14 cellular contexts compared by ENCODE assay signal in the genomic region with DNA sequence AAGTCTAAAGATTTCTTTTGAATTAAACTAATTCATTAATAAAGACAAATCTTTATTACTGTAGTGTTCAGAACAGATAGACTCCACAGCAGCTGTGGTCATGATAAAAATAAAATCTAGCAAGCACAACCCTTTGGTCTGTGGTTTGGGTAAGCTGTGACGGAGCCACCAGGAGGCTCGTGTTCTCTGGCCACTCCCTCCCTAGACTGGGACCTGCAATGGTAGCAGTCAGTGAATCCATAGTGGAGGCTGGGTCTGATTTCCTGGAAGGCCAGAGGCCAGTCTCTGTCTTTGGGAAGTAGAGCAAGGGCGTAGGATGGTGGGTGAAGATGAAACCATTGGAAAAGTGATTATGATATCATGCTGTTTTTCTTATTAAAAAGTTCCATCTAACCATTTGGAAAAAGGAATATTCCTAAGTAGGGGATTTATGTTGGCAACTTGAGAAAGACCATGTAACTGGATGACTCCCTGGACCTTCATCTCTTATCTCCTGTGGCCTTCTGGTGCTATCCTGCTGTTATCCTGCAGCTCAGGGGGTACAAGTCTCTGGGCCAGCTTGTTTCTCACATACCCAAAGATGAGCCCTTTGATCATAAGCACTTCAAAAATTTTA. TPM values are rescaled to one million over a fixed set of nuclear protein-coding genes. Genes with fewer than 3 reads are reported as not detected.
DNase-seq lines count a peak whose midpoint lies in the region; ATAC-seq, FAIRE-seq and TF ChIP-seq lines count a peak whose summit lies in the region.
"Had no signal": no experiment of that assay in that cellular context is flagged by ENCODE, and none has a peak within 500 bp of the region (broad histone marks: within the 10 kb centered on the region; RNA-seq: fewer than 3 reads in every experiment).

No MANE protein-coding gene starts in this region.

- CTCF ChIA-PET in K562 (lab: Yijun Ruan, JAX; ENCODE audit: low intra/inter-chr PET ratio), result no interaction called here

- no peaks in the 10 kb centered on the region for H3K9me1 ChIP-seq in K562 (ENCODE audit: control insufficient read depth, insufficient read depth, low read length)

- in situ Hi-C loops in K562 (cut with MboI), result no loop called here

- no peak for TF ChIP-seq CTCF in GM12865 (IDR thresholded peaks at IDR 0.05; ENCODE audit: insufficient read depth, low read depth, low read length, missing control alignments)
- peak in 2 of 3 experiments; percentile 11 to 23; a peak in 3 of 6 replicates for TF ChIP-seq CTCF in K562 (IDR thresholded peaks at IDR 0.05 in 2 of 3, conservative IDR thresholded peaks at IDR 0.05 in 1 of 3; ENCODE audit: insufficient read depth in 2 of 3, low read depth in 1 of 3, low read length in 3 of 3)

- TF ChIP-seq EP300 in K562 (IDR thresholded peaks at IDR 0.05; ENCODE audit: low read length), result peak; percentile 86

- intact Hi-C loops in K562 (cut with micrococcal nuclease), result loop anchor here (1.0 kb wide), 3 partner anchors 15 to 32 kb away; no protein-coding TSS in a partner anchor
- intact Hi-C loops in head of caudate nucleus (cut with DNase I), result no loop called here

- TF ChIP-seq RAD21 in K562 (CRISPR knock-in tag; conservative IDR thresholded peaks at IDR 0.05 in 1 of 2, IDR thresholded peaks at IDR 0.05 in 1 of 2), result peak in 1 of 2 experiments; percentile 44; a peak in 2 of 4 replicates

- peak; percentile 92 for FAIRE-seq in K562 (lab: Jason Lieb, UNC)

- no peak for TF ChIP-seq POLR2A in K562 (conservative IDR thresholded peaks at IDR 0.05)

- 0% methylated on average over 3 of the region's 3 CpGs for WGBS in K562 (ENCODE audit: insufficient coverage, low coverage, missing lambda C conversion rate)

- BruUV-seq in K562 (replicated peaks; lab: Mats Ljungman, UMichigan), result no TSS peak

- H3K36me3 ChIP-seq in K562 (ENCODE audit: control insufficient read depth, insufficient read depth, low read length), result no peaks in the 10 kb centered on the region
- H3K36me3 ChIP-seq: stomach had no signal

- POLR2A ChIA-PET in K562 (lab: Yijun Ruan, JAX), result interaction anchor here (1.3 to 5.6 kb wide), 6 partner anchors 9 to 37 kb away, joined by 3 to 55 read pairs (median 20); partner anchors contain the start of gene TENT5C

- no peak overlapping the region for H3K9ac ChIP-seq in K562 (ENCODE audit: insufficient read depth in 1 of 2, low read depth in 2 of 2, low read length in 2 of 2)

- peak overlapping the region; percentile 24; the same call in 1 of the 3 replicates for H3K27ac ChIP-seq in K562 (ENCODE audit: extremely low read depth, low read depth, low read length)
- H3K27ac ChIP-seq: stomach had no signal

- H3K9me3 ChIP-seq in K562 (replicated peaks; ENCODE audit: control insufficient read depth, insufficient read depth, low read depth, low read length), result no peaks in the 10 kb centered on the region
- H3K9me3 ChIP-seq: stomach had no signal

- peak; percentile 68 for DNase-seq in GM12865 (ENCODE audit: low read depth)
- DNase-seq in K562 (ENCODE audit: extremely low read depth in 1 of 4, low spot score in 3 of 4), result peak; percentile 86 to 92 (median 88)
- no peak for DNase-seq in AG08395 (ENCODE audit: low spot score)
- DNase-seq in head of caudate nucleus, result no peak
- DNase-seq in SKM-1 treated with dmso at 0.1 percent for 144 hours (lab: John Stamatoyannopoulos, UW; ENCODE audit: unreplicated experiment), result no peak
- DNase-seq: activated gamma-delta T cell treated with Interleukin-2 at 50 U/mL for 16 hours; foreskin fibroblast; left cardiac atrium; NCI-H524 treated with DMSO at 0.1 percent for 48 hours; stimulated activated CD4-positive, alpha-beta T cell treated with anti-CD3 and anti-CD28 coated beads, Interleukin-1b, Interleukin-23, amount 100 ng/mL, for 48 hours; stomach had no signal

- peaks cover 32 to 39% of the 10 kb centered on the region in 2 experiments for H3K4me1 ChIP-seq in K562 (replicated peaks in 1 of 2; ENCODE audit: control insufficient read depth in 2 of 2, insufficient read depth in 2 of 2, low read length in 2 of 2)

- H3K27me3 ChIP-seq in K562 (ENCODE audit: control insufficient read depth in 2 of 2, insufficient read depth in 2 of 2, low read length in 2 of 2), result no peaks in the 10 kb centered on the region
- H3K27me3 ChIP-seq: stomach had no signal

- H3K4me2 ChIP-seq in K562 (ENCODE audit: insufficient read depth, low read length), result peak overlapping the region; percentile 58

- H3K4me3 ChIP-seq in GM12865 (ENCODE audit: low read depth, low read length) (no peak overlapping the region), K562 (no peak overlapping the region)
- H3K4me3 ChIP-seq: stomach had no signal

- ATAC-seq in GM21619 (IDR thresholded peaks at IDR 0.05; ENCODE audit: unreplicated experiment), result peak; percentile 68
- peak; percentile 68 for ATAC-seq in HG03354 (IDR thresholded peaks at IDR 0.05; ENCODE audit: poor library complexity, severe bottlenecking, unreplicated experiment)
- ATAC-seq in K562, result peak; percentile 94
- ATAC-seq in GM18511 (IDR thresholded peaks at IDR 0.05; ENCODE audit: unreplicated experiment), result no peak
- ATAC-seq: left cardiac atrium had no signal

- H4K20me1 ChIP-seq in K562 (replicated peaks; ENCODE audit: control insufficient read depth, insufficient read depth, low read length), result 0 out of 2 replicates have a peak, but pooled peaks cover 4% of the 10 kb centered on the region

- no peak overlapping the region for H2AFZ ChIP-seq in K562 (ENCODE audit: low read depth, low read length)

- H3K79me2 ChIP-seq in K562 (ENCODE audit: control insufficient read depth, insufficient read depth, low read length), result no peaks in the 10 kb centered on the region

TF ChIP-seq in K562, 482 proteins besides CTCF, POLR2A, EP300 and RAD21 (continues in another document):
- no peak for TF ChIP-seq ELF4 (CRISPR knock-in tag; IDR thresholded peaks at IDR 0.05)
- peak; percentile 33; the same call in 1 of the 2 replicates for TF ChIP-seq HCFC1 (IDR thresholded peaks at IDR 0.05; ENCODE audit: low read depth, low read length)
- no peak for TF ChIP-seq ZNF512 (tag; IDR thresholded peaks at IDR 0.05)
- TF ChIP-seq, protein P1, sequence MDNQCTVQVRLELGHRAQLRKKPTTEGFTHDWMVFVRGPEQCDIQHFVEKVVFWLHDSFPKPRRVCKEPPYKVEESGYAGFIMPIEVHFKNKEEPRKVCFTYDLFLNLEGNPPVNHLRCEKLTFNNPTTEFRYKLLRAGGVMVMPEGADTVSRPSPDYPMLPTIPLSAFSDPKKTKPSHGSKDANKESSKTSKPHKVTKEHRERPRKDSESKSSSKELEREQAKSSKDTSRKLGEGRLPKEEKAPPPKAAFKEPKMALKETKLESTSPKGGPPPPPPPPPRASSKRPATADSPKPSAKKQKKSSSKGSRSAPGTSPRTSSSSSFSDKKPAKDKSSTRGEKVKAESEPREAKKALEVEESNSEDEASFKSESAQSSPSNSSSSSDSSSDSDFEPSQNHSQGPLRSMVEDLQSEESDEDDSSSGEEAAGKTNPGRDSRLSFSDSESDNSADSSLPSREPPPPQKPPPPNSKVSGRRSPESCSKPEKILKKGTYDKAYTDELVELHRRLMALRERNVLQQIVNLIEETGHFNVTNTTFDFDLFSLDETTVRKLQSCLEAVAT (IDR thresholded peaks at IDR 0.05), result peak in 1 of 2 experiments; percentile 80; a peak in 2 of 4 replicates
- no peak for TF ChIP-seq SIX5 (IDR thresholded peaks at IDR 0.05; ENCODE audit: borderline replicate concordance in 1 of 2, insufficient read depth in 1 of 2, low read depth in 1 of 2, low read length in 2 of 2)
- TF ChIP-seq HMGXB4 (CRISPR knock-in tag; IDR thresholded peaks at IDR 0.05), result no peak

RNA-seq across cellular contexts. Expression of gene TENT5C, which starts 39.0 kb away (rescaled TPM):
- 12.1 and 13.3 TPM in 2 replicates for total RNA-seq in K562 (2011; cell fraction: chromatin; rRNA removed; ENCODE audit: low replicate concordance)
- total RNA-seq in K562 (2011; cell fraction: nucleolus; rRNA removed), result 8.7 and 8.8 TPM in 2 replicates
- total RNA-seq in K562 (2011; cell fraction: nucleoplasm; rRNA removed), result 11.4 and 17.1 TPM in 2 replicates
- 1.8 and 3.6 TPM in 2 replicates for total RNA-seq in K562 (2014; rRNA removed)
- 4.5 and 5.2 TPM in 2 replicates for total RNA-seq in K562 (2014; rRNA removed; fragmentation: Illumina TruSeq; extraction: Trizol)
- 2.5 and 2.8 TPM in 2 replicates for total RNA-seq in K562 (2015; rRNA removed; fragmentation: Illumina TruSeq; extraction: Trizol)
- 7.1 and 7.7 TPM in 2 replicates for total RNA-seq in K562 (2021)
- polyA plus RNA-seq in K562 (2011; rRNA removed), result 7.7 and 8.2 TPM in 2 replicates
- 4.5 and 7.5 TPM in 2 replicates for polyA plus RNA-seq in K562 (2011; cell fraction: cytosol; rRNA removed)
- polyA plus RNA-seq in K562 (2011; cell fraction: nucleus; rRNA removed), result 3.9 and 5.1 TPM in 2 replicates
- polyA plus RNA-seq in K562 (2012), result 2.4 and 3.7 TPM in 2 replicates
- polyA plus RNA-seq in K562 (2014; fragmentation: Illumina TruSeq; extraction: Trizol), result 3.4 and 4.0 TPM in 2 replicates
- polyA plus RNA-seq in K562 (2014; fragmentation: Nextera tagmentation; extraction: Ambion mirVana), result 1 to 10 TPM; 3.8 to 5.0 TPM
- 2.8 and 2.9 TPM in 2 replicates for polyA plus RNA-seq in K562 (2014; rRNA removed)
- 26.9 and 28.8 TPM in 2 replicates for polyA minus RNA-seq in K562 (2011; rRNA and poly(A)+ RNA removed)
- polyA minus RNA-seq in K562 (2011; cell fraction: cytosol; rRNA and poly(A)+ RNA removed), result 11.0 and 11.5 TPM in 2 replicates
- 7.1 and 12.4 TPM in 2 replicates for polyA minus RNA-seq in K562 (2011; cell fraction: nucleus; rRNA and poly(A)+ RNA removed)

Comparison
In these comparisons a context has a peak if more than half of its experiments do, and no peak if none do; other contexts are left out.
1. DNase-seq: peak in GM12865 (single experiment) and K562 (4 of 4); none in AG08395 (single experiment), head of caudate nucleus (0 of 42) and SKM-1 treated with dmso at 0.1 percent for 144 hours (single experiment).